8 cellular contexts compared by ENCODE assay signal in genomic region chr2:219229375-219230200, GRCh38. TPM values are rescaled to one million over a fixed set of nuclear protein-coding genes. Genes with fewer than 3 reads are reported as not detected.
DNase-seq lines count a peak whose midpoint lies in the region; TF ChIP-seq lines count a peak whose summit lies in the region.

Gene ANKZF1, plus strand, starts transcription at chr2:219229806. Its CDS starts 452 bp downstream, at chr2:219230258.
Gene ATG9A, minus strand, starts transcription at chr2:219229636. Its CDS starts 1,612 bp downstream, at chr2:219228024.

- no peak within 1 kb of the TSS for H4K91ac ChIP-seq in H9 (ENCODE audit: insufficient read length, low read depth, low read length)

- WGBS in H9 (ENCODE audit: extremely low coverage, insufficient read length, low lambda C conversion rate): no CpG with 5 or more reads among the region's 73 CpGs

- H3K4me2 ChIP-seq in H9 (ENCODE audit: insufficient read depth, insufficient read length, low read length): peak within 1 kb of the TSS; percentile 77

- H4K5ac ChIP-seq in H9 (ENCODE audit: insufficient read length, low read depth, low read length): no peak within 1 kb of the TSS

- H3K4me3 ChIP-seq in MG63 (peak within 1 kb of the TSS; percentile 74), fibroblast of pulmonary artery (replicated peaks; ENCODE audit: low read depth, low read length) (peak within 1 kb of the TSS; percentile 79)

- H3K36me3 Mint-ChIP-seq in H9 (ENCODE audit: insufficient read depth in 1 of 3, low read depth in 3 of 3) (peaks cover 23 to 54% (median 48%) of the 10 kb centered on the region in 3 experiments), nephron (ENCODE audit: low read depth) (peaks cover 45% of the 10 kb centered on the region)
- H3K36me3 Mint-ChIP-seq in stimulated activated naive CD8-positive, alpha-beta T cell treated with anti-CD3 and anti-CD28 coated beads, Interleukin-15, Interleukin-2, amounts not matched to agents 100 ng/mL and 50 ng/mL, for 24 hours (ENCODE audit: low read depth): peaks cover 61% of the 10 kb centered on the region

- no peaks in the 10 kb centered on the region for H3K4me1 ChIP-seq in H9 (ENCODE audit: insufficient read depth, low read length)

- no peaks in the 10 kb centered on the region for H3K27me3 Mint-ChIP-seq in H9 (ENCODE audit: low read depth)
- H3K27me3 Mint-ChIP-seq in nephron (ENCODE audit: low read depth): no peaks in the 10 kb centered on the region
- H3K27me3 Mint-ChIP-seq in stimulated activated naive CD8-positive, alpha-beta T cell treated with anti-CD3 and anti-CD28 coated beads, Interleukin-15, Interleukin-2, amounts not matched to agents 100 ng/mL and 50 ng/mL, for 24 hours: no peaks in the 10 kb centered on the region

- H3K27ac Mint-ChIP-seq in H9: peak within 1 kb of the TSS; percentile 99 to 100 (median 99)
- peak within 1 kb of the TSS; percentile 97 to 98 (median 97) for H3K27ac Mint-ChIP-seq in nephron
- peak within 1 kb of the TSS; percentile 100 for H3K27ac Mint-ChIP-seq in stimulated activated naive CD8-positive, alpha-beta T cell treated with anti-CD3 and anti-CD28 coated beads, Interleukin-15, Interleukin-2, amounts not matched to agents 100 ng/mL and 50 ng/mL, for 24 hours

- H2BK5ac ChIP-seq in H9 (ENCODE audit: insufficient read length, low read length): no peak within 1 kb of the TSS

- H3K4me1 Mint-ChIP-seq in H9: peaks cover 11% of the 10 kb centered on the region in 2 experiments
- peaks cover 33% of the 10 kb centered on the region for H3K4me1 Mint-ChIP-seq in nephron
- H3K4me1 Mint-ChIP-seq in stimulated activated naive CD8-positive, alpha-beta T cell treated with anti-CD3 and anti-CD28 coated beads, Interleukin-15, Interleukin-2, amounts not matched to agents 100 ng/mL and 50 ng/mL, for 24 hours (ENCODE audit: low read depth): peaks cover 58% of the 10 kb centered on the region

- peak; percentile 100 for DNase-seq in ELR (ENCODE audit: low read depth)
- DNase-seq in H9: peak; percentile 100
- peak; percentile 99 for DNase-seq in MG63
- DNase-seq in SHP77 treated with DMSO at 0.1 percent for 48 hours (lab: John Stamatoyannopoulos, UW): peak; percentile 96
- DNase-seq in activated effector memory CD4-positive, alpha-beta T cell treated with anti-CD3 and anti-CD28 coated beads, Interleukin-2, amount 50 U/mL, for 16 hours: peak; percentile 100
- DNase-seq in fibroblast of pulmonary artery (ENCODE audit: low read depth): peak; percentile 99

- peak within 1 kb of the TSS; percentile 10; the same call in 1 of the 2 replicates for H3K14ac ChIP-seq in H9 (ENCODE audit: insufficient read depth, low read length)

- H3K9me3 ChIP-seq in H9 (ENCODE audit: control insufficient read depth, low read depth, low read length) (no peaks in the 10 kb centered on the region), MG63 (no peaks in the 10 kb centered on the region)

- no peak within 1 kb of the TSS for H3K23ac ChIP-seq in H9 (ENCODE audit: insufficient read length, low read depth, low read length)

- no peak within 1 kb of the TSS for H2AK5ac ChIP-seq in H9 (ENCODE audit: insufficient read length, low read length)

- H3K79me2 ChIP-seq in H9 (ENCODE audit: insufficient read depth, low read length): 0 out of 2 replicates have a peak, but pooled peaks cover 2% of the 10 kb centered on the region

- H2BK120ac ChIP-seq in H9 (ENCODE audit: low read depth, low read length, poor library complexity, severe bottlenecking): no peak within 1 kb of the TSS

- H3K27ac ChIP-seq in H9 (ENCODE audit: insufficient read length, low read depth, low read length): peak within 1 kb of the TSS; percentile 29

- H3K18ac ChIP-seq in H9 (ENCODE audit: insufficient read length, low read depth, low read length): no peak within 1 kb of the TSS

- H3K27me3 ChIP-seq in H9 (ENCODE audit: insufficient read depth, low read length): no peaks in the 10 kb centered on the region
- H3K27me3 ChIP-seq in MG63: no peaks in the 10 kb centered on the region

- H3K4ac ChIP-seq in H9 (ENCODE audit: low read depth, low read length): no peak within 1 kb of the TSS

- H3K4me3 Mint-ChIP-seq in H9: peak within 1 kb of the TSS; percentile 96 to 99
- H3K4me3 Mint-ChIP-seq in nephron: peak within 1 kb of the TSS; percentile 93 to 100 (median 99)
- peak within 1 kb of the TSS; percentile 100 for H3K4me3 Mint-ChIP-seq in stimulated activated naive CD8-positive, alpha-beta T cell treated with anti-CD3 and anti-CD28 coated beads, Interleukin-15, Interleukin-2, amounts not matched to agents 100 ng/mL and 50 ng/mL, for 24 hours

- H4K8ac ChIP-seq in H9 (replicated peaks; ENCODE audit: insufficient read length, low read depth, low read length): no peak within 1 kb of the TSS

- no peak within 1 kb of the TSS for H2AFZ ChIP-seq in H9 (ENCODE audit: low read length)

- H4K20me1 ChIP-seq in H9 (ENCODE audit: control insufficient read depth, insufficient read depth, insufficient read length): no peaks in the 10 kb centered on the region

- H3K9me3 Mint-ChIP-seq in H9 (no peaks in the 10 kb centered on the region; a peak in 1 of 5 replicates), nephron (no peaks in the 10 kb centered on the region)
- H3K9me3 Mint-ChIP-seq in stimulated activated naive CD8-positive, alpha-beta T cell treated with anti-CD3 and anti-CD28 coated beads, Interleukin-15, Interleukin-2, amounts not matched to agents 100 ng/mL and 50 ng/mL, for 24 hours: no peaks in the 10 kb centered on the region

- H3K79me1 ChIP-seq in H9 (ENCODE audit: insufficient read depth, low read depth, low read length, poor library complexity, severe bottlenecking): no peaks in the 10 kb centered on the region

- no peak for TF ChIP-seq CTCF in H9 (conservative IDR thresholded peaks at IDR 0.05)
- TF ChIP-seq CTCF in fibroblast of pulmonary artery (IDR thresholded peaks at IDR 0.05; ENCODE audit: low read length, missing control alignments): no peak
- TF ChIP-seq CTCF in nephron (IDR thresholded peaks at IDR 0.05; ENCODE audit: unreplicated experiment in 3 of 3): no peak

- no peaks in the 10 kb centered on the region for H3K23me2 ChIP-seq in H9 (ENCODE audit: insufficient read length, low read depth, low read length, poor library complexity, severe bottlenecking)

- H3K36me3 ChIP-seq in MG63: peaks cover 54% of the 10 kb centered on the region

- no peak within 1 kb of the TSS for H3K56ac ChIP-seq in H9 (ENCODE audit: insufficient read length, low read depth, low read length)

- H2BK12ac ChIP-seq in H9 (ENCODE audit: insufficient read length, low read depth, low read length): no peak within 1 kb of the TSS

- no peak within 1 kb of the TSS for H2BK15ac ChIP-seq in H9 (ENCODE audit: low read depth, low read length)

- no peak within 1 kb of the TSS for H3T11ph ChIP-seq in H9 (ENCODE audit: low read length)

- no peak within 1 kb of the TSS for H2BK20ac ChIP-seq in H9 (ENCODE audit: low read depth, low read length, poor library complexity, severe bottlenecking)

- H3K9ac ChIP-seq in H9 (ENCODE audit: extremely low read depth, insufficient read length, low read length): peak within 1 kb of the TSS; percentile 79

RNA-seq across cellular contexts. Expression of gene ANKZF1, which starts in this region (rescaled TPM):
- total RNA-seq in H9 (2021): 45.9 and 55.4 TPM in 2 replicates
- total RNA-seq in MG63 (2014; rRNA removed; shearing (Covaris generic); ENCODE audit: low replicate concordance): 21.3 and 23.4 TPM in 2 replicates

RNA-seq across cellular contexts. Expression of gene ATG9A, which starts in this region (rescaled TPM):
- 46.4 and 52.2 TPM in 2 replicates for total RNA-seq in H9 (2021)
- 74.5 and 90.6 TPM in 2 replicates for total RNA-seq in MG63 (2014; rRNA removed; shearing (Covaris generic); ENCODE audit: low replicate concordance)

Comparison
In these comparisons a context has a peak if more than half of its experiments do, and no peak if none do; other contexts are left out.
1. Peak in every context shown above with its lines: DNase-seq, H3K4me3 ChIP-seq and H3K27ac ChIP-seq.